ENCODE assay signal across 1 cellular context in the genomic region with DNA sequence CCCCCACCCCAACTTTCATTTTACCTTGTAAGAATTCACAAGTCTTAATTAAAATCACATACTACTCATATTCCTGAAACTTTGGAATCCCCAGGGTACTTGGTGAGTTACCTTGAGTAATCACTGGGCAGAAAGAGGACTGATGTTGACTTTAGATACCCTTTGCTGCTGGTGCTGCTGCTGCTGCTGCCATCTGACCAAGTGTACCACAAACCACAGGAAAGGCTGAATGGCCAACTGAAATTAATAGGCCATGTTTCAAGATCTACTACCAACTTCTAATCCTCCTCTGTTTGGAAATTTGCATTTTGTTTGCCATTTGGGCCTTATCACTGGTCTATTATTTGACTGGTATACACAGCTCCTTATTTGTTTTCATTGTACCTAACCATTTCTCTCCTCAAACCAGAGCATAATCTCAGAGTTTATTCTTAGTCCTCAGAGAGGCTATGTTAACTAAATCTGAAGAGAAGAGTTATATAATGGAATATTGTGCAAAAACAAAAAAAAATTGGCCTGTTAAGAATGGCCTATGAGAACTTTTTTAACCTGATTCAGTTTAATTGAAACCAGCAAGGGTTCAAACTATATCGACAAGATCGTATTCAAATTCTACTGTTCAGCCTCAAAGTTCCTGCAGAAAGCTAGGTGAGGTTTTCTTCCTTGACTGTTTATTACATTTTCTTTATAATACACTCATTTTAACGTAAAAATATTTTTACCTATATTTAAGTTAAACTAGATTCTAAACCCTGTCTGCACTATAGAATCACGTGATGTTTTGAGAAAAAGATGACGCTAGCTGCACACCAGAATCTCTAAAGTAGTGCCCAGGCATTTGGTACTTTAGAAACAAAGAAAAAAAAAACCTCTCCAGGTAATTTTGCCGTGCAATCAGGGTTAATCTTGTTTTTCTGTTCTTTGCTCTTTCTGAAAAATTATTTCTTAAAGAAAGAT.
TF ChIP-seq lines count a peak whose summit lies in the region.

No MANE protein-coding gene starts in this region.

TF ChIP-seq in HepG2, 621 proteins besides CTCF, POLR2A, EP300 and RAD21:
- TF ChIP-seq TBL1XR1 (IDR thresholded peaks at IDR 0.05; ENCODE audit: borderline replicate concordance, low read length, partially characterized antibody), result peak; percentile 41
- peak; percentile 20; the same call in 1 of the 2 replicates for TF ChIP-seq TOE1 (CRISPR knock-in tag; IDR thresholded peaks at IDR 0.05)
- TF ChIP-seq MIXL1 (CRISPR knock-in tag; IDR thresholded peaks at IDR 0.05), result peak; percentile 47; the same call in 1 of the 2 replicates
- TF ChIP-seq, protein P1, sequence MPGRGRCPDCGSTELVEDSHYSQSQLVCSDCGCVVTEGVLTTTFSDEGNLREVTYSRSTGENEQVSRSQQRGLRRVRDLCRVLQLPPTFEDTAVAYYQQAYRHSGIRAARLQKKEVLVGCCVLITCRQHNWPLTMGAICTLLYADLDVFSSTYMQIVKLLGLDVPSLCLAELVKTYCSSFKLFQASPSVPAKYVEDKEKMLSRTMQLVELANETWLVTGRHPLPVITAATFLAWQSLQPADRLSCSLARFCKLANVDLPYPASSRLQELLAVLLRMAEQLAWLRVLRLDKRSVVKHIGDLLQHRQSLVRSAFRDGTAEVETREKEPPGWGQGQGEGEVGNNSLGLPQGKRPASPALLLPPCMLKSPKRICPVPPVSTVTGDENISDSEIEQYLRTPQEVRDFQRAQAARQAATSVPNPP (CRISPR knock-in tag; IDR thresholded peaks at IDR 0.05), result no peak; the same call in 1 of the 2 replicates
- TF ChIP-seq ZNF878 (CRISPR knock-in tag; IDR thresholded peaks at IDR 0.05), result no peak
- TF ChIP-seq, protein P2, sequence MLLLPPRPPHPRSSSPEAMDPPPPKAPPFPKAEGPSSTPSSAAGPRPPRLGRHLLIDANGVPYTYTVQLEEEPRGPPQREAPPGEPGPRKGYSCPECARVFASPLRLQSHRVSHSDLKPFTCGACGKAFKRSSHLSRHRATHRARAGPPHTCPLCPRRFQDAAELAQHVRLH (CRISPR knock-in tag; IDR thresholded peaks at IDR 0.05; ENCODE audit: borderline replicate concordance, low read depth), result no peak
- no peak for TF ChIP-seq WIZ (CRISPR knock-in tag; IDR thresholded peaks at IDR 0.05)
- no peak for TF ChIP-seq HOXA5 (CRISPR knock-in tag; IDR thresholded peaks at IDR 0.05)
- peak; percentile 50 for TF ChIP-seq AGO1 (IDR thresholded peaks at IDR 0.05; ENCODE audit: low read depth, low read length, poor library complexity, severe bottlenecking)
- TF ChIP-seq PAF1 (CRISPR knock-in tag; IDR thresholded peaks at IDR 0.05), result peak; percentile 89; the same call in 1 of the 2 replicates
- no peak for TF ChIP-seq FOXA1 (IDR thresholded peaks at IDR 0.05)
- TF ChIP-seq FOXA1 (CRISPR knock-in tag; IDR thresholded peaks at IDR 0.05), result peak; percentile 33; the same call in 1 of the 2 replicates
- no peak for TF ChIP-seq ZNF33A (CRISPR knock-in tag; IDR thresholded peaks at IDR 0.05; ENCODE audit: borderline replicate concordance)
- 0 out of 2 replicates have a peak, but pooled peaks have one; percentile 31 for TF ChIP-seq KLF11 (CRISPR knock-in tag; IDR thresholded peaks at IDR 0.05)
- peak; percentile 4; the same call in 1 of the 2 replicates for TF ChIP-seq MED1 (CRISPR knock-in tag; IDR thresholded peaks at IDR 0.05)
- TF ChIP-seq U2AF2 (IDR thresholded peaks at IDR 0.05; ENCODE audit: low read depth, low read length), result no peak
- TF ChIP-seq POLR2AphosphoS2 (IDR thresholded peaks at IDR 0.05; ENCODE audit: low read depth, low read length), result peak; percentile 19; the same call in 1 of the 2 replicates
- peak; percentile 20; the same call in 1 of the 2 replicates for TF ChIP-seq SSRP1 (CRISPR knock-in tag; IDR thresholded peaks at IDR 0.05)
- no peak for TF ChIP-seq CREB1 (IDR thresholded peaks at IDR 0.05)
- peak; percentile 16 for TF ChIP-seq CREB1 (CRISPR knock-in tag; IDR thresholded peaks at IDR 0.05)
- peak; percentile 76 for TF ChIP-seq AGO2 (optimal IDR thresholded peaks at IDR 0.05; ENCODE audit: low read depth, low read length)
- no peak for TF ChIP-seq MXI1 (IDR thresholded peaks at IDR 0.05; ENCODE audit: borderline replicate concordance, low read depth, low read length)
- peak; percentile 40; the same call in 1 of the 2 replicates for TF ChIP-seq NKX3-1 (CRISPR knock-in tag; IDR thresholded peaks at IDR 0.05)
- peak; percentile 44 for TF ChIP-seq MBD4 (IDR thresholded peaks at IDR 0.05; ENCODE audit: borderline replicate concordance, low read length)
- no peak for TF ChIP-seq GABPB1 (CRISPR knock-in tag; IDR thresholded peaks at IDR 0.05)
- TF ChIP-seq POLR2AphosphoS5 (IDR thresholded peaks at IDR 0.05; ENCODE audit: low read depth, low read length), result peak; percentile 56
- TF ChIP-seq CHD2 (IDR thresholded peaks at IDR 0.05; ENCODE audit: low read depth, low read length), result no peak
- 0 out of 2 replicates have a peak, but pooled peaks have one; percentile 44 for TF ChIP-seq SIN3A (IDR thresholded peaks at IDR 0.05; ENCODE audit: borderline replicate concordance, low read depth, low read length)
- TF ChIP-seq, protein P3, sequence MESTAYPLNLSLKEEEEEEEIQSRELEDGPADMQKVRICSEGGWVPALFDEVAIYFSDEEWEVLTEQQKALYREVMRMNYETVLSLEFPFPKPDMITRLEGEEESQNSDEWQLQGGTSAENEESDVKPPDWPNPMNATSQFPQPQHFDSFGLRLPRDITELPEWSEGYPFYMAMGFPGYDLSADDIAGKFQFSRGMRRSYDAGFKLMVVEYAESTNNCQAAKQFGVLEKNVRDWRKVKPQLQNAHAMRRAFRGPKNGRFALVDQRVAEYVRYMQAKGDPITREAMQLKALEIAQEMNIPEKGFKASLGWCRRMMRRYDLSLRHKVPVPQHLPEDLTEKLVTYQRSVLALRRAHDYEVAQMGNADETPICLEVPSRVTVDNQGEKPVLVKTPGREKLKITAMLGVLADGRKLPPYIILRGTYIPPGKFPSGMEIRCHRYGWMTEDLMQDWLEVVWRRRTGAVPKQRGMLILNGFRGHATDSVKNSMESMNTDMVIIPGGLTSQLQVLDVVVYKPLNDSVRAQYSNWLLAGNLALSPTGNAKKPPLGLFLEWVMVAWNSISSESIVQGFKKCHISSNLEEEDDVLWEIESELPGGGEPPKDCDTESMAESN (CRISPR knock-in tag; conservative IDR thresholded peaks at IDR 0.05), result 0 out of 2 replicates have a peak, but pooled peaks have one; percentile 29
- TF ChIP-seq TFE3 (CRISPR knock-in tag; IDR thresholded peaks at IDR 0.05), result 0 out of 2 replicates have a peak, but pooled peaks have one; percentile 3
- peak; percentile 78 for TF ChIP-seq POLR2G (IDR thresholded peaks at IDR 0.05; ENCODE audit: low read depth, low read length)
- peak; percentile 61; the same call in 1 of the 2 replicates for TF ChIP-seq NFIC (IDR thresholded peaks at IDR 0.05; ENCODE audit: low read length)
- peak; percentile 91 for TF ChIP-seq RBM22 (optimal IDR thresholded peaks at IDR 0.05; ENCODE audit: low read length)
- no peak for TF ChIP-seq ZNF782 (CRISPR knock-in tag; IDR thresholded peaks at IDR 0.05; ENCODE audit: borderline replicate concordance)
- 0 out of 2 replicates have a peak, but pooled peaks have one; percentile 10 for TF ChIP-seq NR2F2 (IDR thresholded peaks at IDR 0.05; ENCODE audit: borderline replicate concordance, low read depth)
- TF ChIP-seq ZNF570 (CRISPR knock-in tag; IDR thresholded peaks at IDR 0.05; ENCODE audit: borderline replicate concordance), result no peak
- peak; percentile 27; the same call in 1 of the 2 replicates for TF ChIP-seq ZGPAT (CRISPR knock-in tag; IDR thresholded peaks at IDR 0.05)
- 0 out of 2 replicates have a peak, but pooled peaks have one; percentile 46 for TF ChIP-seq ZNF20 (CRISPR knock-in tag; IDR thresholded peaks at IDR 0.05)
